Comparison of ENCODE assay signal across 1 cellular context in genomic region chr2:216807861-216808272, GRCh38.
TF ChIP-seq lines count a peak whose summit lies in the region.

No MANE protein-coding gene starts in this region.

TF ChIP-seq in IMR-90, 13 proteins besides CTCF, POLR2A, EP300 and RAD21 (continued from another document):
- TF ChIP-seq MXI1 (IDR thresholded peaks at IDR 0.05; ENCODE audit: borderline replicate concordance, low read depth, low read length) = no peak
- no peak for TF ChIP-seq ELK1 (IDR thresholded peaks at IDR 0.05; ENCODE audit: borderline replicate concordance, low read depth, low read length)
